In genomic region chr15:92082217-92082843, GRCh38 we compare ENCODE assay signal across 9 cellular contexts.
DNase-seq lines count a peak whose midpoint lies in the region; ATAC-seq, FAIRE-seq and TF ChIP-seq lines count a peak whose summit lies in the region.
"Had no signal": no experiment of that assay in that cellular context is flagged by ENCODE, and none has a peak within 500 bp of the region (broad histone marks: within the 10 kb centered on the region; RNA-seq: fewer than 3 reads in every experiment).

No MANE protein-coding gene starts in this region.

- H3K4me1 Mint-ChIP-seq in activated naive CD4-positive, alpha-beta T cell treated with anti-CD3 and anti-CD28 coated beads, Interleukin-2, amount 10 ng/mL, durations not matched to agents 7 days and 5 days: peaks cover under 1% of the 10 kb centered on the region
- peaks cover 5% of the 10 kb centered on the region for H3K4me1 Mint-ChIP-seq in glutamatergic neuron (ENCODE audit: low read depth, unreplicated experiment)

- no peak overlapping the region for H3K27ac ChIP-seq in 22Rv1
- no peak overlapping the region for H3K27ac ChIP-seq in PC-9

- H3K4me3 Mint-ChIP-seq in activated naive CD4-positive, alpha-beta T cell treated with anti-CD3 and anti-CD28 coated beads, Interleukin-2, amount 10 ng/mL, durations not matched to agents 7 days and 5 days: no peak overlapping the region
- no peak overlapping the region for H3K4me3 Mint-ChIP-seq in glutamatergic neuron (ENCODE audit: unreplicated experiment)

- peaks cover 18% of the 10 kb centered on the region for H3K79me2 ChIP-seq in PC-9 (ENCODE audit: low read depth)

- no peaks in the 10 kb centered on the region for H3K36me3 Mint-ChIP-seq in activated naive CD4-positive, alpha-beta T cell treated with anti-CD3 and anti-CD28 coated beads, Interleukin-2, amount 10 ng/mL, durations not matched to agents 7 days and 5 days
- H3K36me3 Mint-ChIP-seq in glutamatergic neuron (ENCODE audit: unreplicated experiment): no peaks in the 10 kb centered on the region

- H3K27me3 Mint-ChIP-seq in activated naive CD4-positive, alpha-beta T cell treated with anti-CD3 and anti-CD28 coated beads, Interleukin-2, amount 10 ng/mL, durations not matched to agents 7 days and 5 days: no peaks in the 10 kb centered on the region
- H3K27me3 Mint-ChIP-seq in glutamatergic neuron (ENCODE audit: unreplicated experiment): peaks cover 2% of the 10 kb centered on the region

- H3K4me2 ChIP-seq in PC-9: no peak overlapping the region

- BruUV-seq in PC-9 (replicated peaks; lab: Mats Ljungman, UMichigan): no TSS peak

- no peaks in the 10 kb centered on the region for H3K9me3 Mint-ChIP-seq in activated naive CD4-positive, alpha-beta T cell treated with anti-CD3 and anti-CD28 coated beads, Interleukin-2, amount 10 ng/mL, durations not matched to agents 7 days and 5 days
- H3K9me3 Mint-ChIP-seq in glutamatergic neuron (ENCODE audit: unreplicated experiment): peaks cover under 1% of the 10 kb centered on the region

- no peak for FAIRE-seq in HTR-8/SVneo (lab: Jason Lieb, UNC)
- FAIRE-seq: islet of Langerhans had no signal

- H4K20me1 ChIP-seq in PC-9 (ENCODE audit: insufficient read depth): no peaks in the 10 kb centered on the region; the same call in 1 of the 2 replicates

- intact Hi-C loops in PC-9 (cut with micrococcal nuclease; ENCODE audit: unreplicated experiment): loop anchor here (1.0 to 2.0 kb wide), 4 partner anchors 376 to 1028 kb away; no protein-coding TSS in a partner anchor
- intact Hi-C loops in posterior cingulate gyrus (cut with DNase I): loop anchor here (5.0 kb wide), 1 partner anchor 560 kb away; no protein-coding TSS in a partner anchor

- POLR2A ChIA-PET in PC-9 (lab: Charles Lee; ENCODE audit: unreplicated experiment): interaction anchor here (0.6 kb wide), 1 partner anchor 215 kb away, joined by 3 read pairs; no protein-coding TSS in a partner anchor

- H3K27me3 ChIP-seq in PC-9 (ENCODE audit: insufficient read depth, low read depth): no peaks in the 10 kb centered on the region

- H3K4me1 ChIP-seq in PC-9 (replicated peaks; ENCODE audit: insufficient read depth): no peaks in the 10 kb centered on the region

- ATAC-seq in HG03039 (IDR thresholded peaks at IDR 0.05; ENCODE audit: unreplicated experiment): no peak

- H3K4me3 ChIP-seq in GM12865 (ENCODE audit: low read depth, low read length): no peak overlapping the region
- no peak overlapping the region for H3K4me3 ChIP-seq in PC-9

- DNase-seq in GM12865 (ENCODE audit: low read depth) (peak; percentile 52), HTR-8/SVneo (ENCODE audit: insufficient read length, low spot score) (peak; percentile 41), PC-9 (peak; percentile 56 to 61), glutamatergic neuron (peak; percentile 82), posterior cingulate gyrus (peak; percentile 65 to 96 (median 78))
- DNase-seq in activated naive CD4-positive, alpha-beta T cell treated with anti-CD3 and anti-CD28 coated beads, Interleukin-2, amount 10 ng/mL, durations not matched to agents 7 days and 5 days: peak; percentile 65

- no peaks in the 10 kb centered on the region for H3K9me2 ChIP-seq in PC-9 (ENCODE audit: insufficient read depth)

- no peak overlapping the region for H2AFZ ChIP-seq in PC-9

- no peaks in the 10 kb centered on the region for H3K36me3 ChIP-seq in PC-9 (ENCODE audit: low read depth)

- no peak overlapping the region for H3K27ac Mint-ChIP-seq in activated naive CD4-positive, alpha-beta T cell treated with anti-CD3 and anti-CD28 coated beads, Interleukin-2, amount 10 ng/mL, durations not matched to agents 7 days and 5 days
- H3K27ac Mint-ChIP-seq in glutamatergic neuron (ENCODE audit: unreplicated experiment): no peak overlapping the region

- H3K9me3 ChIP-seq in PC-9 (ENCODE audit: insufficient read depth, low read depth): no peaks in the 10 kb centered on the region

- CTCF ChIA-PET in PC-9 (lab: Charles Lee): no interaction called here
- CTCF ChIA-PET in activated naive CD4-positive, alpha-beta T cell treated with anti-CD3 and anti-CD28 coated beads, Interleukin-2, amount 10 ng/mL, durations not matched to agents 7 days and 5 days (lab: Charles Lee): interaction anchor here (1.0 to 1.2 kb wide), 4 partner anchors 9 to 779 kb away, joined by 3 to 5 read pairs (median 3); no protein-coding TSS in a partner anchor

- H3F3A ChIP-seq in PC-9 (ENCODE audit: insufficient read depth, low read depth): no peaks in the 10 kb centered on the region; the same call in 1 of the 2 replicates

- TF ChIP-seq CTCF in 22Rv1 (IDR thresholded peaks at IDR 0.05): peak; percentile 84
- peak; percentile 75 for TF ChIP-seq CTCF in GM12865 (IDR thresholded peaks at IDR 0.05; ENCODE audit: insufficient read depth, low read depth, low read length, missing control alignments)
- peak; percentile 90 for TF ChIP-seq CTCF in PC-9 (conservative IDR thresholded peaks at IDR 0.05)
- TF ChIP-seq CTCF in glutamatergic neuron (IDR thresholded peaks at IDR 0.05; ENCODE audit: partially characterized antibody, unreplicated experiment): peak; percentile 76
